ENCODE assay signal across 12 cellular contexts in the genomic region with DNA sequence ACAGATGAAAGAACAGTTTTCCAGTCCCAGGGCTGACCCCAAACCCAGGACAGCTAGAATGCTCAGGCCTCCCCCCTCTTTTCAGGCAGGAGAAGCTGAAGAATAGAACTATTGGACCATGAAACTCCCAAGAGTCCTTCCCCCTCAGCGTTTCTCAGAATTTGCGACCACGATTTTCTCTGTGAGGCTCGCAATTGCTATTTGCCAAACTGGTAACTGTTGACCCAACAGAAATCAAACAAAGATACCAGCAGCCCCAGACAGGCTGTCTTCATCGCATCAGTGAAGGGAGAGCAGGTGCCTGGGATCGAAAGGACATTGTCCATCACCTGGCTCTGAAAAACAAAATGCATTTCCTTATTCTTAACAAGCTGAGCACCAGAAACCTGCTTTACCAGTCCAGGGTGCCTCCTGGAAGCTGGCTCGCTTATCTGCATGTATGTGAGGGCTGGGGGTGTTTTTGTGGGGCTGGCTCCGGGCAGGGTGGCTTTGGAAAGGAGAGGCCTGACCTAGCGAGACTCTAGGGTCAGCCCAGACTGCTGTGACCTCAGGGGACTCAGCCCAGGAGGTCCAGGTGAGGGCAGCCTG. TPM values are rescaled to one million over a fixed set of nuclear protein-coding genes. Genes with fewer than 3 reads are reported as not detected.
DNase-seq lines count a peak whose midpoint lies in the region; ATAC-seq and TF ChIP-seq lines count a peak whose summit lies in the region.
"Had no signal": no experiment of that assay in that cellular context is flagged by ENCODE, and none has a peak within 500 bp of the region (broad histone marks: within the 10 kb centered on the region; RNA-seq: fewer than 3 reads in every experiment).

No MANE protein-coding gene starts in this region.

- CTCF ChIA-PET in activated CD8-positive, alpha-beta memory T cell treated with anti-CD3 and anti-CD28 coated beads, Interleukin-2, amount 10 ng/mL, durations not matched to agents 7 days and 5 days (lab: Charles Lee), result no interaction called here
- CTCF ChIA-PET in CD8-positive, alpha-beta memory T cell (lab: Charles Lee), result no interaction called here
- CTCF ChIA-PET in naive thymus-derived CD4-positive, alpha-beta T cell (lab: Charles Lee), result no interaction called here

- H3K4me3 ChIP-seq in hepatocyte (no peak overlapping the region), prostate gland (no peak overlapping the region)
- H3K4me3 ChIP-seq in CD8-positive, alpha-beta memory T cell (ENCODE audit: low read length), result no peak overlapping the region
- H3K4me3 ChIP-seq in naive thymus-derived CD4-positive, alpha-beta T cell (ENCODE audit: low read length), result no peak overlapping the region
- H3K4me3 ChIP-seq: thoracic aorta had no signal

- POLR2A ChIA-PET in CD8-positive, alpha-beta memory T cell (lab: Charles Lee), result no interaction called here
- POLR2A ChIA-PET in naive thymus-derived CD4-positive, alpha-beta T cell (lab: Charles Lee), result no interaction called here

- peak overlapping the region; percentile 60 for H3K4me2 ChIP-seq in hepatocyte

- intact Hi-C loops in prostate gland (cut with DNase I), result no loop called here
- intact Hi-C loops in naive thymus-derived CD4-positive, alpha-beta T cell (cut with micrococcal nuclease), result no loop called here

- TF ChIP-seq POLR2A in prostate gland (IDR thresholded peaks at IDR 0.05), result no peak

- H3K4me1 Mint-ChIP-seq in activated CD8-positive, alpha-beta memory T cell treated with anti-CD3 and anti-CD28 coated beads, Interleukin-2, amount 10 ng/mL, durations not matched to agents 7 days and 5 days, result no peaks in the 10 kb centered on the region
- H3K4me1 Mint-ChIP-seq in CD8-positive, alpha-beta memory T cell, result no peaks in the 10 kb centered on the region
- H3K4me1 Mint-ChIP-seq in naive thymus-derived CD4-positive, alpha-beta T cell, result no peaks in the 10 kb centered on the region
- H3K4me1 Mint-ChIP-seq: activated naive CD4-positive, alpha-beta T cell treated with anti-CD3 and anti-CD28 coated beads, Interleukin-2, amount 10 ng/mL, durations not matched to agents 7 days and 5 days had no signal

- TF ChIP-seq CTCF in hepatocyte (IDR thresholded peaks at IDR 0.05; ENCODE audit: poor library complexity) (no peak), prostate gland (IDR thresholded peaks at IDR 0.05) (no peak)

- ATAC-seq in activated CD8-positive, alpha-beta memory T cell treated with anti-CD3 and anti-CD28 coated beads, Interleukin-2, amount 10 ng/mL, durations not matched to agents 7 days and 5 days, result no peak
- ATAC-seq in naive thymus-derived CD4-positive, alpha-beta T cell, result no peak
- ATAC-seq: left cardiac atrium had no signal

- no peak overlapping the region for H3K27ac Mint-ChIP-seq in activated CD8-positive, alpha-beta memory T cell treated with anti-CD3 and anti-CD28 coated beads, Interleukin-2, amount 10 ng/mL, durations not matched to agents 7 days and 5 days
- no peak overlapping the region for H3K27ac Mint-ChIP-seq in CD8-positive, alpha-beta memory T cell
- H3K27ac Mint-ChIP-seq in naive thymus-derived CD4-positive, alpha-beta T cell, result no peak overlapping the region
- H3K27ac Mint-ChIP-seq: activated naive CD4-positive, alpha-beta T cell treated with anti-CD3 and anti-CD28 coated beads, Interleukin-2, amount 10 ng/mL, durations not matched to agents 7 days and 5 days had no signal

- H3K27ac ChIP-seq in hepatocyte (peak overlapping the region; percentile 99), prostate gland (peak overlapping the region; percentile 75 to 78)
- no peak overlapping the region for H3K27ac ChIP-seq in CD8-positive, alpha-beta memory T cell (ENCODE audit: low read depth, low read length)
- H3K27ac ChIP-seq in naive thymus-derived CD4-positive, alpha-beta T cell (ENCODE audit: low read depth, low read length), result no peak overlapping the region
- H3K27ac ChIP-seq: thoracic aorta had no signal

- H2AFZ ChIP-seq in hepatocyte, result no peak overlapping the region

- H3K9me3 ChIP-seq in hepatocyte (ENCODE audit: low read depth), result no peaks in the 10 kb centered on the region
- no peaks in the 10 kb centered on the region for H3K9me3 ChIP-seq in prostate gland
- H3K9me3 ChIP-seq in CD8-positive, alpha-beta memory T cell (ENCODE audit: low read length), result no peaks in the 10 kb centered on the region
- no peaks in the 10 kb centered on the region for H3K9me3 ChIP-seq in naive thymus-derived CD4-positive, alpha-beta T cell (ENCODE audit: control insufficient read depth in 2 of 3, low read length in 3 of 3)
- H3K9me3 ChIP-seq: thoracic aorta had no signal

- no peaks in the 10 kb centered on the region for H3K9me2 ChIP-seq in hepatocyte (replicated peaks; ENCODE audit: insufficient read depth)

- no peaks in the 10 kb centered on the region for H3K27me3 Mint-ChIP-seq in activated CD8-positive, alpha-beta memory T cell treated with anti-CD3 and anti-CD28 coated beads, Interleukin-2, amount 10 ng/mL, durations not matched to agents 7 days and 5 days
- peaks cover 4 to 10% of the 10 kb centered on the region in 2 donors for H3K27me3 Mint-ChIP-seq in CD8-positive, alpha-beta memory T cell
- peaks cover 0 to 4% (median 0%) of the 10 kb centered on the region in 5 donors for H3K27me3 Mint-ChIP-seq in naive thymus-derived CD4-positive, alpha-beta T cell
- H3K27me3 Mint-ChIP-seq: activated naive CD4-positive, alpha-beta T cell treated with anti-CD3 and anti-CD28 coated beads, Interleukin-2, amount 10 ng/mL, durations not matched to agents 7 days and 5 days had no signal

- DNase-seq in GF-D8 (lab: John Stamatoyannopoulos, UW), result peak; percentile 41
- DNase-seq in NCI-H748 treated with DMSO at 0.1 percent for 48 hours (lab: John Stamatoyannopoulos, UW), result peak; percentile 42
- DNase-seq in hepatocyte (ENCODE audit: low spot score), result peak; percentile 79
- DNase-seq in prostate gland (ENCODE audit: low spot score), result peak; percentile 84
- DNase-seq in dermis blood vessel endothelial cell, result no peak
- DNase-seq in activated CD8-positive, alpha-beta memory T cell treated with anti-CD3 and anti-CD28 coated beads, Interleukin-2, amount 10 ng/mL, durations not matched to agents 7 days and 5 days, result no peak
- no peak for DNase-seq in CD8-positive, alpha-beta memory T cell
- no peak for DNase-seq in naive thymus-derived CD4-positive, alpha-beta T cell
- DNase-seq: activated naive CD4-positive, alpha-beta T cell treated with anti-CD3 and anti-CD28 coated beads, Interleukin-2, amount 10 ng/mL, durations not matched to agents 7 days and 5 days; H7; left cardiac atrium had no signal

- H3K9me3 Mint-ChIP-seq in activated CD8-positive, alpha-beta memory T cell treated with anti-CD3 and anti-CD28 coated beads, Interleukin-2, amount 10 ng/mL, durations not matched to agents 7 days and 5 days (ENCODE audit: low read depth), result no peaks in the 10 kb centered on the region
- H3K9me3 Mint-ChIP-seq in CD8-positive, alpha-beta memory T cell, result no peaks in the 10 kb centered on the region
- no peaks in the 10 kb centered on the region for H3K9me3 Mint-ChIP-seq in naive thymus-derived CD4-positive, alpha-beta T cell
- H3K9me3 Mint-ChIP-seq: activated naive CD4-positive, alpha-beta T cell treated with anti-CD3 and anti-CD28 coated beads, Interleukin-2, amount 10 ng/mL, durations not matched to agents 7 days and 5 days had no signal

- H4K20me1 ChIP-seq in hepatocyte (ENCODE audit: insufficient read depth, poor library complexity, severe bottlenecking), result no peaks in the 10 kb centered on the region

- peaks cover 42% of the 10 kb centered on the region for H3K79me2 ChIP-seq in hepatocyte

- 44% methylated on average over 9 of the region's 9 CpGs for WGBS in hepatocyte (ENCODE audit: low lambda C conversion rate, missing lambda C conversion rate)
- WGBS in prostate gland, result 48% methylated on average over 9 of the region's 9 CpGs

- H3K27me3 ChIP-seq in hepatocyte (no peaks in the 10 kb centered on the region), prostate gland (replicated peaks; ENCODE audit: insufficient read depth) (no peaks in the 10 kb centered on the region)
- no peaks in the 10 kb centered on the region for H3K27me3 ChIP-seq in CD8-positive, alpha-beta memory T cell (ENCODE audit: insufficient read depth, low read length, poor library complexity, severe bottlenecking)
- no peaks in the 10 kb centered on the region for H3K27me3 ChIP-seq in naive thymus-derived CD4-positive, alpha-beta T cell (ENCODE audit: control insufficient read depth in 2 of 2, insufficient read depth in 2 of 2, low read length in 2 of 2)

- peaks cover 58% of the 10 kb centered on the region for H3K4me1 ChIP-seq in hepatocyte (ENCODE audit: insufficient read depth)
- peaks cover 6% of the 10 kb centered on the region for H3K4me1 ChIP-seq in prostate gland (replicated peaks)
- no peaks in the 10 kb centered on the region for H3K4me1 ChIP-seq in CD8-positive, alpha-beta memory T cell (ENCODE audit: insufficient read depth, low read length)
- H3K4me1 ChIP-seq in naive thymus-derived CD4-positive, alpha-beta T cell (ENCODE audit: control insufficient read depth in 2 of 2, insufficient read depth in 2 of 2, low read length in 2 of 2), result no peaks in the 10 kb centered on the region

- no peaks in the 10 kb centered on the region for H3K36me3 ChIP-seq in hepatocyte (replicated peaks; ENCODE audit: insufficient read depth, low read depth)
- H3K36me3 ChIP-seq in prostate gland, result no peaks in the 10 kb centered on the region
- H3K36me3 ChIP-seq in CD8-positive, alpha-beta memory T cell (ENCODE audit: insufficient read depth, low read length), result no peaks in the 10 kb centered on the region
- no peaks in the 10 kb centered on the region for H3K36me3 ChIP-seq in naive thymus-derived CD4-positive, alpha-beta T cell (ENCODE audit: control insufficient read depth in 2 of 3, insufficient read depth in 3 of 3, low read length in 3 of 3)
- H3K36me3 ChIP-seq: thoracic aorta had no signal

- no peaks in the 10 kb centered on the region for H3K36me3 Mint-ChIP-seq in activated CD8-positive, alpha-beta memory T cell treated with anti-CD3 and anti-CD28 coated beads, Interleukin-2, amount 10 ng/mL, durations not matched to agents 7 days and 5 days
- H3K36me3 Mint-ChIP-seq in CD8-positive, alpha-beta memory T cell, result no peaks in the 10 kb centered on the region
- no peaks in the 10 kb centered on the region for H3K36me3 Mint-ChIP-seq in naive thymus-derived CD4-positive, alpha-beta T cell
- H3K36me3 Mint-ChIP-seq: activated naive CD4-positive, alpha-beta T cell treated with anti-CD3 and anti-CD28 coated beads, Interleukin-2, amount 10 ng/mL, durations not matched to agents 7 days and 5 days had no signal

- no peak overlapping the region for H3K4me3 Mint-ChIP-seq in activated CD8-positive, alpha-beta memory T cell treated with anti-CD3 and anti-CD28 coated beads, Interleukin-2, amount 10 ng/mL, durations not matched to agents 7 days and 5 days
- H3K4me3 Mint-ChIP-seq in CD8-positive, alpha-beta memory T cell, result no peak overlapping the region
- no peak overlapping the region for H3K4me3 Mint-ChIP-seq in naive thymus-derived CD4-positive, alpha-beta T cell
- H3K4me3 Mint-ChIP-seq: activated naive CD4-positive, alpha-beta T cell treated with anti-CD3 and anti-CD28 coated beads, Interleukin-2, amount 10 ng/mL, durations not matched to agents 7 days and 5 days had no signal

RNA-seq across cellular contexts. Expression of gene WWC1, which starts 24.6 kb away (rescaled TPM):
- 22.6 and 27.6 TPM in 2 replicates for total RNA-seq in hepatocyte
- polyA plus RNA-seq in hepatocyte, result 21.5 and 27.8 TPM in 2 replicates
- total RNA-seq in prostate gland, result 10 to 100 TPM; 45.3 to 52.6 TPM
- 1.1 and 26.2 TPM in 2 replicates for total RNA-seq in dermis blood vessel endothelial cell
- under 1 TPM in 1 of 2 experiments, not detected in 1; 0.30 TPM for total RNA-seq in activated CD8-positive, alpha-beta memory T cell treated with anti-CD3 and anti-CD28 coated beads, Interleukin-2, amount 10 ng/mL, durations not matched to agents 7 days and 5 days
- 1 to 10 TPM in 1 of 2 experiments, under 1 TPM in 1; 0.77 to 1.8 TPM for total RNA-seq in CD8-positive, alpha-beta memory T cell
- 0.52 TPM for polyA plus RNA-seq in CD8-positive, alpha-beta memory T cell
- 1 to 10 TPM in 2 of 5 experiments, under 1 TPM in 2, not detected in 1; 0.56 to 1.4 (median 0.86) TPM for total RNA-seq in naive thymus-derived CD4-positive, alpha-beta T cell
- under 1 TPM; 0.02 to 0.64 TPM for polyA plus RNA-seq in naive thymus-derived CD4-positive, alpha-beta T cell

Comparison
In these comparisons a context has a peak if more than half of its experiments do, and no peak if none do; other contexts are left out.
1. DNase-seq: peak in GF-D8 (single experiment), NCI-H748 treated with DMSO at 0.1 percent for 48 hours (single experiment), hepatocyte (single experiment) and prostate gland (single experiment); none in dermis blood vessel endothelial cell (single experiment), activated CD8-positive, alpha-beta memory T cell treated with anti-CD3 and anti-CD28 coated beads, Interleukin-2, amount 10 ng/mL, durations not matched to agents 7 days and 5 days (single experiment), CD8-positive, alpha-beta memory T cell (0 of 5) and naive thymus-derived CD4-positive, alpha-beta T cell (0 of 9).
2. H3K27ac ChIP-seq: peak in hepatocyte (single experiment) and prostate gland (2 of 2); none in CD8-positive, alpha-beta memory T cell (single experiment) and naive thymus-derived CD4-positive, alpha-beta T cell (single experiment).